8 cellular contexts compared by ENCODE assay signal in the genomic region with DNA sequence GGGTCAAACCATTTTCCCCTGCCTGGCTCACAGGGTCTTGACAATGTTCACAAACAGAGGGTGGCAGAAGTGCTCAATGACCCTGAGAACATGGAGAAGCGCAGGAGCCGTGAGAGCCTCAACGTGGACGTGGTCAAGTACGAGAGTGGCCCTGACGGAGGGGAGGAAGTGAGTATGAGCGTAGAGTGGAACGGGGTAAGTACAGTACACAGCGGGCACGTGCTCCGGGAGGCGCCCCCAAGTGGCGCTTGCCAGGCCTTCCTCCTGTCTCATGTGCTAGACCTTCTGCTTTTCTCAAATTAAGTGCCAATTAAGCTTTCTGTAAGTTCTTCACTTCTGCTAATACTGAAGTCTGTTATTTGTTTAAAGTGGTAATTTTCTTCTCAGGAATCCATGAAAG. TPM values are rescaled to one million over a fixed set of nuclear protein-coding genes. Genes with fewer than 3 reads are reported as not detected.
A peak's percentile ranks its signal among the peaks of the same experiment; 100 is the strongest.
DNase-seq lines count a peak whose midpoint lies in the region; ATAC-seq, FAIRE-seq and TF ChIP-seq lines count a peak whose summit lies in the region.

No MANE protein-coding gene starts in this region.

- POLR2A ChIA-PET in endothelial cell of umbilical vein (lab: Charles Lee), result no interaction called here

- TF ChIP-seq CTCF in endothelial cell of umbilical vein (IDR thresholded peaks at IDR 0.05; ENCODE audit: extremely low read depth in 1 of 2, insufficient read depth in 1 of 2, low read depth in 1 of 2, low read length in 2 of 2) (peak; percentile 62 to 83), pancreas (IDR thresholded peaks at IDR 0.05) (no peak)

- H3K27ac ChIP-seq in endothelial cell of umbilical vein (ENCODE audit: insufficient read depth, low read depth, low read length), result no peak overlapping the region
- H3K27ac ChIP-seq in pancreas, result no peak overlapping the region

- H4K20me1 ChIP-seq in endothelial cell of umbilical vein (replicated peaks; ENCODE audit: control insufficient read depth, extremely low read depth, insufficient read depth, low read length), result no peaks in the 10 kb centered on the region

- no peak overlapping the region for H2AFZ ChIP-seq in endothelial cell of umbilical vein (ENCODE audit: low read depth, low read length)

- H3K9me3 ChIP-seq in endothelial cell of umbilical vein (replicated peaks; ENCODE audit: control insufficient read depth, insufficient read depth, low read length) (no peaks in the 10 kb centered on the region), pancreas (no peaks in the 10 kb centered on the region)

- no peak overlapping the region for H3K4me3 ChIP-seq in endothelial cell of umbilical vein (replicated peaks in 1 of 3; ENCODE audit: insufficient read depth in 1 of 3, low read depth in 1 of 3, low read length in 3 of 3)
- no peak overlapping the region for H3K4me3 ChIP-seq in pancreas

- peaks cover 8 to 11% (median 8%) of the 10 kb centered on the region in 3 donors for H3K4me1 Mint-ChIP-seq in IgD-negative memory B cell

- H3K9me1 ChIP-seq in endothelial cell of umbilical vein (replicated peaks; ENCODE audit: control insufficient read depth, extremely low read depth, insufficient read depth, low read length), result no peaks in the 10 kb centered on the region

- FAIRE-seq in endothelial cell of umbilical vein (lab: Jason Lieb, UNC) (peak; percentile 79), pancreas (lab: Jason Lieb, UNC) (no peak)

- peaks cover 27 to 47% of the 10 kb centered on the region in 2 experiments for H3K36me3 ChIP-seq in endothelial cell of umbilical vein (ENCODE audit: control insufficient read depth in 2 of 2, extremely low read depth in 1 of 2, insufficient read depth in 2 of 2, low read length in 2 of 2)
- peaks cover 0 to 89% (median 43%) of the 10 kb centered on the region in 3 donors for H3K36me3 ChIP-seq in pancreas

- DNase-seq in Right ventricle myocardium inferior (ENCODE audit: missing footprints), result no peak
- no peak for DNase-seq in cardiac septum (ENCODE audit: low spot score)
- DNase-seq in activated CD4-positive, alpha-beta T cell treated with anti-CD3 and anti-CD28 coated beads for 4 hours, result peak; percentile 16 to 24
- DNase-seq in endothelial cell of umbilical vein (ENCODE audit: low read depth, low spot score), result peak; percentile 66
- DNase-seq in pancreas, result no peak
- no peak for DNase-seq in HCEC 1CT
- no peak for DNase-seq in NCI-H1105 (lab: John Stamatoyannopoulos, UW)

- peaks cover 4% of the 10 kb centered on the region for H3K79me2 ChIP-seq in endothelial cell of umbilical vein (ENCODE audit: control insufficient read depth, insufficient read depth, low read length)

- BruUV-seq in endothelial cell of umbilical vein (replicated peaks; lab: Mats Ljungman, UMichigan), result no TSS peak

- H3K27ac Mint-ChIP-seq in IgD-negative memory B cell, result peak overlapping the region in 2 of 3 donors; percentile 56 to 66

- no peaks in the 10 kb centered on the region for H3K27me3 Mint-ChIP-seq in IgD-negative memory B cell

- WGBS in pancreas, 2 donors, result 68 to 70% methylated on average over 13 of the region's 13 CpGs

- no peak for TF ChIP-seq POLR2A in endothelial cell of umbilical vein (IDR thresholded peaks at IDR 0.05; ENCODE audit: low read depth, low read length)

- intact Hi-C loops in Right ventricle myocardium inferior (cut with DNase I) (no loop called here), cardiac septum (cut with DNase I) (no loop called here), endothelial cell of umbilical vein (cut with micrococcal nuclease) (loop anchor here (1.0 kb wide), 1 partner anchor 107 kb away; no protein-coding TSS in a partner anchor), pancreas (cut with DNase I) (no loop called here)

- no peaks in the 10 kb centered on the region for H3K4me1 ChIP-seq in endothelial cell of umbilical vein (ENCODE audit: control insufficient read depth, extremely low read depth, insufficient read depth, low read length)
- no peaks in the 10 kb centered on the region for H3K4me1 ChIP-seq in pancreas

- dilution Hi-C loops in endothelial cell of umbilical vein (cut with MboI; ENCODE audit: extremely low pct_ligation_motif_present, low sequenced_read_pairs), result no loop called here

- H3K36me3 Mint-ChIP-seq in IgD-negative memory B cell, result no peaks in the 10 kb centered on the region

- H3K4me3 Mint-ChIP-seq in IgD-negative memory B cell, result no peak overlapping the region

- H3K4me2 ChIP-seq in endothelial cell of umbilical vein (ENCODE audit: insufficient read depth, low read length), result no peak overlapping the region

- ATAC-seq in Right ventricle myocardium inferior (peak; percentile 58), pancreas (peak in 3 of 4 donors; percentile 67 to 84 (median 81))

- CTCF ChIA-PET in endothelial cell of umbilical vein (lab: Charles Lee), result interaction anchor here (0.5 to 2.0 kb wide), 15 partner anchors 10 to 110 kb away, joined by 3 to 17 read pairs (median 4); a partner anchor contains a TSS

- H3K9me3 Mint-ChIP-seq in IgD-negative memory B cell, result no peaks in the 10 kb centered on the region

- H3K9ac ChIP-seq in endothelial cell of umbilical vein (replicated peaks; ENCODE audit: extremely low read depth, insufficient read depth, low read length), result no peak overlapping the region

- H3K27me3 ChIP-seq in endothelial cell of umbilical vein (ENCODE audit: control insufficient read depth in 2 of 2, insufficient read depth in 2 of 2, low read length in 2 of 2) (no peaks in the 10 kb centered on the region), pancreas (no peaks in the 10 kb centered on the region)

TF ChIP-seq in endothelial cell of umbilical vein, 7 proteins besides CTCF, POLR2A, EP300 and RAD21:
- TF ChIP-seq GATA2 (IDR thresholded peaks at IDR 0.05; ENCODE audit: insufficient read depth, insufficient read length, low read depth, low read length) (no peak), EZH2 (IDR thresholded peaks at IDR 0.05; ENCODE audit: borderline replicate concordance, low read depth, low read length, severe bottlenecking) (no peak), JUN (IDR thresholded peaks at IDR 0.05; ENCODE audit: borderline replicate concordance, insufficient read depth, insufficient read length, low read depth) (no peak), POLR2AphosphoS5 (IDR thresholded peaks at IDR 0.05; ENCODE audit: insufficient read depth, low read depth, low read length) (no peak), MYC (IDR thresholded peaks at IDR 0.05; ENCODE audit: low read depth, low read length) (peak; percentile 97)
- TF ChIP-seq, protein P1, sequence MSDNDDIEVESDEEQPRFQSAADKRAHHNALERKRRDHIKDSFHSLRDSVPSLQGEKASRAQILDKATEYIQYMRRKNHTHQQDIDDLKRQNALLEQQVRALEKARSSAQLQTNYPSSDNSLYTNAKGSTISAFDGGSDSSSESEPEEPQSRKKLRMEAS (IDR thresholded peaks at IDR 0.05; ENCODE audit: insufficient read depth, insufficient read length), result peak; percentile 87

RNA-seq across cellular contexts. Expression of a gene that starts 35.9 kb away (rescaled TPM):
- total RNA-seq in Right ventricle myocardium inferior, result 2.8 TPM
- 3.9 TPM for total RNA-seq in cardiac septum
- polyA plus RNA-seq in IgD-negative memory B cell, result 5.7 TPM
- total RNA-seq in endothelial cell of umbilical vein, result 25.1 and 27.2 TPM in 2 replicates
- polyA plus RNA-seq in endothelial cell of umbilical vein, result 13.4 and 13.6 TPM in 2 replicates
- 14.1 and 14.5 TPM in 2 replicates for polyA plus RNA-seq in endothelial cell of umbilical vein (2011; cell fraction: cytosol; rRNA removed)
- polyA plus RNA-seq in endothelial cell of umbilical vein (2011; cell fraction: nucleus; rRNA removed), result 33.2 and 41.1 TPM in 2 replicates
- polyA plus RNA-seq in endothelial cell of umbilical vein (2012), result 8.4 and 10.0 TPM in 2 replicates
- polyA minus RNA-seq in endothelial cell of umbilical vein, result 11.2 and 16.4 TPM in 2 replicates
- 17.4 TPM for polyA minus RNA-seq in endothelial cell of umbilical vein (2011; cell fraction: cytosol; rRNA and poly(A)+ RNA removed)
- polyA minus RNA-seq in endothelial cell of umbilical vein (2011; cell fraction: nucleus; rRNA and poly(A)+ RNA removed), result 10.9 and 11.2 TPM in 2 replicates
- total RNA-seq in pancreas, result 1 to 10 TPM; 1.7 to 4.3 (median 2.7) TPM
- polyA plus RNA-seq in pancreas, result 1 to 10 TPM; 4.4 to 5.2 TPM

RNA-seq across cellular contexts. Expression of a gene that starts 36.3 kb away (rescaled TPM):
- total RNA-seq in Right ventricle myocardium inferior (46.9 TPM), cardiac septum (60.9 TPM), endothelial cell of umbilical vein (54.5 and 55.8 TPM in 2 replicates), pancreas (10 to 100 TPM; 13.7 to 24.9 (median 16.2) TPM)
- polyA plus RNA-seq in IgD-negative memory B cell (10.3 TPM), endothelial cell of umbilical vein (98.3 and 126 TPM in 2 replicates), pancreas (10 to 100 TPM; 22.1 to 32.6 TPM)
- 93.5 and 94.5 TPM in 2 replicates for polyA plus RNA-seq in endothelial cell of umbilical vein (2011; cell fraction: cytosol; rRNA removed)
- 54.3 and 70.0 TPM in 2 replicates for polyA plus RNA-seq in endothelial cell of umbilical vein (2011; cell fraction: nucleus; rRNA removed)
- 42.4 and 49.3 TPM in 2 replicates for polyA plus RNA-seq in endothelial cell of umbilical vein (2012)
- 47.7 and 51.3 TPM in 2 replicates for polyA minus RNA-seq in endothelial cell of umbilical vein
- polyA minus RNA-seq in endothelial cell of umbilical vein (2011; cell fraction: cytosol; rRNA and poly(A)+ RNA removed), result 18.8 TPM
- polyA minus RNA-seq in endothelial cell of umbilical vein (2011; cell fraction: nucleus; rRNA and poly(A)+ RNA removed), result 27.8 and 30.9 TPM in 2 replicates

RNA-seq across cellular contexts. Expression of a gene that starts 50.3 kb away (rescaled TPM):
- total RNA-seq in Right ventricle myocardium inferior, result 151 TPM
- total RNA-seq in cardiac septum, result 219 TPM
- polyA plus RNA-seq in IgD-negative memory B cell, result 80.2 TPM
- total RNA-seq in endothelial cell of umbilical vein, result 233 and 240 TPM in 2 replicates
- polyA plus RNA-seq in endothelial cell of umbilical vein, result 124 and 128 TPM in 2 replicates
- 108 and 110 TPM in 2 replicates for polyA plus RNA-seq in endothelial cell of umbilical vein (2011; cell fraction: cytosol; rRNA removed)
- polyA plus RNA-seq in endothelial cell of umbilical vein (2011; cell fraction: nucleus; rRNA removed), result 306 and 379 TPM in 2 replicates
- 95.6 and 108 TPM in 2 replicates for polyA plus RNA-seq in endothelial cell of umbilical vein (2012)
- polyA minus RNA-seq in endothelial cell of umbilical vein, result 161 and 170 TPM in 2 replicates
- 46.2 TPM for polyA minus RNA-seq in endothelial cell of umbilical vein (2011; cell fraction: cytosol; rRNA and poly(A)+ RNA removed)
- polyA minus RNA-seq in endothelial cell of umbilical vein (2011; cell fraction: nucleus; rRNA and poly(A)+ RNA removed), result 237 and 250 TPM in 2 replicates
- total RNA-seq in pancreas, result 10 to 100 TPM; 36.1 to 81.0 (median 49.1) TPM
- 10 to 100 TPM; 79.6 to 91.0 TPM for polyA plus RNA-seq in pancreas

Comparison
In these comparisons a context has a peak if more than half of its experiments do, and no peak if none do; other contexts are left out.
1. DNase-seq: peak in activated CD4-positive, alpha-beta T cell treated with anti-CD3 and anti-CD28 coated beads for 4 hours (2 of 2) and endothelial cell of umbilical vein (single experiment); none in Right ventricle myocardium inferior (single experiment), cardiac septum (single experiment), pancreas (0 of 6), HCEC 1CT (single experiment) and NCI-H1105 (single experiment).
2. CTCF ChIP-seq: peak in endothelial cell of umbilical vein (2 of 2); none in pancreas (0 of 4).